Comparison of ENCODE assay signal across 9 cellular contexts in genomic region chr7:137987968-137988367, GRCh38. TPM values are rescaled to one million over a fixed set of nuclear protein-coding genes. Genes with fewer than 3 reads are reported as not detected.
DNase-seq lines count a peak whose midpoint lies in the region; ATAC-seq and TF ChIP-seq lines count a peak whose summit lies in the region.
"Had no signal": no experiment of that assay in that cellular context is flagged by ENCODE, and none has a peak within 500 bp of the region (broad histone marks: within the 10 kb centered on the region; RNA-seq: fewer than 3 reads in every experiment).

No MANE protein-coding gene starts in this region.

- H3K79me2 ChIP-seq in osteoblast (ENCODE audit: insufficient read depth, low read length), result peaks cover 86% of the 10 kb centered on the region

- no peaks in the 10 kb centered on the region for H3K27me3 ChIP-seq in osteoblast (ENCODE audit: insufficient read depth, low read length)
- H3K27me3 ChIP-seq in HAP-1 (ENCODE audit: low read depth), result no peaks in the 10 kb centered on the region

- H3K4me1 ChIP-seq in osteoblast (ENCODE audit: insufficient read depth, low read length), result peaks cover 97% of the 10 kb centered on the region
- H3K4me1 ChIP-seq in HAP-1, result no peaks in the 10 kb centered on the region

- ATAC-seq in GM18519 (IDR thresholded peaks at IDR 0.05; ENCODE audit: low FRiP score, unreplicated experiment), result peak; percentile 50
- peak; percentile 58 for ATAC-seq in GM21737 (IDR thresholded peaks at IDR 0.05; ENCODE audit: unreplicated experiment)
- ATAC-seq in HG03575 (IDR thresholded peaks at IDR 0.05; ENCODE audit: extremely low read depth, insufficient number of reproducible peaks, low FRiP score, unreplicated experiment), result peak; percentile 26
- no peak for ATAC-seq in left lobe of liver

- no peak for TF ChIP-seq CTCF in osteoblast (IDR thresholded peaks at IDR 0.05; ENCODE audit: extremely low read depth, low read depth, low read length)

- H2AFZ ChIP-seq in osteoblast (ENCODE audit: low read length), result no peak overlapping the region

- H3K4me2 ChIP-seq in osteoblast (ENCODE audit: insufficient read depth, low read length), result peak overlapping the region; percentile 1

- H3K36me3 ChIP-seq in osteoblast (ENCODE audit: insufficient read depth, low read length) (peaks cover 6% of the 10 kb centered on the region), HAP-1 (replicated peaks) (no peaks in the 10 kb centered on the region)

- H3K27ac ChIP-seq in osteoblast (ENCODE audit: low read depth, low read length), result peak overlapping the region; percentile 98

- in situ Hi-C loops in HAP-1 (cut with MboI; ENCODE audit: low sequenced_read_pairs), result no loop called here

- H3K9me3 ChIP-seq in osteoblast (ENCODE audit: low read depth, low read length), result no peaks in the 10 kb centered on the region
- H3K9me3 ChIP-seq in HAP-1, result no peaks in the 10 kb centered on the region

- DNase-seq in osteoblast (ENCODE audit: insufficient read length, low spot score, missing footprints) (no peak), HAP-1 (ENCODE audit: low spot score in 2 of 2) (no peak), GDM1 (lab: John Stamatoyannopoulos, UW) (no peak), left lobe of liver (ENCODE audit: low spot score) (no peak)
- DNase-seq in stimulated activated CD4-positive, alpha-beta T cell treated with anti-CD3 and anti-CD28 coated beads, Interleukin-4, amount 100 ng/mL, for 24 hours, result no peak
- DNase-seq: NCI-H187 treated with DMSO at 0.1 percent for 48 hours had no signal

- no peak overlapping the region for H3K4me3 ChIP-seq in osteoblast (ENCODE audit: insufficient read depth, low read length)
- no peak overlapping the region for H3K4me3 ChIP-seq in HAP-1

- H4K20me1 ChIP-seq in osteoblast (ENCODE audit: insufficient read depth, low read length), result peaks cover 1% of the 10 kb centered on the region

RNA-seq across cellular contexts. Expression of gene CREB3L2, which starts 13.9 kb away (rescaled TPM):
- total RNA-seq in osteoblast (26.5 and 28.6 TPM in 2 replicates), left lobe of liver (27.1 TPM)
